ENCODE assay signal across 27 cellular contexts in the genomic region with DNA sequence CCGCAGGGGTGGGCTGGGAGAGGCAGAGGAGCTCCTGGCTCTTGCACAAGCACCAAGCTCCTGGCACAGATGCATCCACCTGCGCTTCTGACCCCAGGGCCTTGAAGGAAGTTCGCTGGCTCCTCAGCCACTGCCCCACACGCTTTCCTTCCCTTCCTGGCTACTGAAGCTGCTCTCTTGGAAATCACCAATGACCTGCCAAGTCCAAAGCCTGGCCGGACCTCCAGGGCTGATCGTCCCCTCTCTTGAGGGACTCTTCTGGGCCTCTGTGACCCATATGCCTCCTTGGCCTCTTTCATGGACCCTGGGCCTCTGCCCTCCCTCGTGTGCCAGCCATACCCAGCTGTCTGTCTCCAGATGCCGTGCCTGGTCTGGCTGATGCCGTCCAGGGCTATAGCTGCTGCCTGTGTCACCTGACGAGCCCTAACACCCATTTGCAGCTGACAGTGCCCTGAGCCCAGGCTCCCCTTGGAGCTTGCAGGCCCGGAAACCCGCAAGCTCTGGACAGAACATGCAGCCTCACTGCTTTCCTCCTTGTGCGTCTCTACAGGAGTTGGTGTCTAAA.
A peak's percentile ranks its signal among the peaks of the same experiment; 100 is the strongest.
DNase-seq lines count a peak whose midpoint lies in the region; FAIRE-seq and TF ChIP-seq lines count a peak whose summit lies in the region.
"Had no signal": no experiment of that assay in that cellular context is flagged by ENCODE, and none has a peak within 500 bp of the region (broad histone marks: within the 10 kb centered on the region; RNA-seq: fewer than 3 reads in every experiment).

No MANE protein-coding gene starts in this region.

- H3K4me3 ChIP-seq in H1 (ENCODE audit: extremely low read depth in 1 of 4, insufficient read depth in 2 of 4, low read depth in 3 of 4, low read length in 4 of 4) = no peak overlapping the region
- no peak overlapping the region for H3K4me3 ChIP-seq in spleen
- H3K4me3 ChIP-seq in brain microvascular endothelial cell (ENCODE audit: low read depth, low read length) = no peak overlapping the region
- no peak overlapping the region for H3K4me3 ChIP-seq in SJCRH30
- H3K4me3 ChIP-seq: GM12878, MG63 had no signal

- H3K9me3 ChIP-seq in H1 (ENCODE audit: insufficient read depth in 2 of 2, low read depth in 1 of 2, low read length in 1 of 2) (no peaks in the 10 kb centered on the region), spleen (peaks cover 0 to 8% (median 3%) of the 10 kb centered on the region in 8 donors), SJCRH30 (replicated peaks) (no peaks in the 10 kb centered on the region)
- H3K9me3 ChIP-seq: MG63 had no signal

- H2BK20ac ChIP-seq in H1 (ENCODE audit: low read length) = no peak overlapping the region

- no peaks in the 10 kb centered on the region for H3K36me3 Mint-ChIP-seq in activated naive CD8-positive, alpha-beta T cell
- H3K36me3 Mint-ChIP-seq in activated naive CD8-positive, alpha-beta T cell treated with anti-CD3 and anti-CD28 coated beads for 36 hours = peaks cover 23% of the 10 kb centered on the region

- H3K36me3 ChIP-seq in H1 (ENCODE audit: control insufficient read depth in 2 of 4, insufficient read depth in 4 of 4, low read length in 3 of 4) (no peaks in the 10 kb centered on the region; a peak in 1 of 8 replicates), spleen (peaks cover 0 to 21% (median 0%) of the 10 kb centered on the region in 6 donors), brain microvascular endothelial cell (replicated peaks) (no peaks in the 10 kb centered on the region), SJCRH30 (no peaks in the 10 kb centered on the region)
- H3K36me3 ChIP-seq: MG63 had no signal

- intact Hi-C loops in spleen (cut with DNase I; ENCODE audit: low total_unique reads) = loop anchor here (10.0 kb wide), 1 partner anchor 399 kb away; no protein-coding TSS in a partner anchor

- H2BK15ac ChIP-seq in H1 (ENCODE audit: low read length) = peak overlapping the region; percentile 67; the same call in 1 of the 2 replicates

- no peak overlapping the region for H2BK5ac ChIP-seq in H1 (ENCODE audit: low read depth, low read length)

- H3K9me3 Mint-ChIP-seq in activated naive CD8-positive, alpha-beta T cell (ENCODE audit: low read depth) = no peaks in the 10 kb centered on the region
- peaks cover 5% of the 10 kb centered on the region for H3K9me3 Mint-ChIP-seq in activated naive CD8-positive, alpha-beta T cell treated with anti-CD3 and anti-CD28 coated beads for 36 hours
- H3K9me3 Mint-ChIP-seq: CD8-positive, alpha-beta memory T cell had no signal

- H2AK5ac ChIP-seq in H1 (ENCODE audit: low read depth, low read length) = no peak overlapping the region

- no peak for TF ChIP-seq RAD21 in H1 (IDR thresholded peaks at IDR 0.05 in 1 of 2, conservative IDR thresholded peaks at IDR 0.05 in 1 of 2; ENCODE audit: low read depth in 2 of 2, low read length in 2 of 2)

- no peak overlapping the region for H2BK120ac ChIP-seq in H1 (replicated peaks; ENCODE audit: low read depth, low read length)

- peak overlapping the region; percentile 57 for H3K4ac ChIP-seq in H1 (replicated peaks; ENCODE audit: insufficient read length, low read depth, low read length)

- no peak for TF ChIP-seq EP300 in H1 (IDR thresholded peaks at IDR 0.05; ENCODE audit: borderline replicate concordance in 1 of 2, low read depth in 2 of 2, low read length in 2 of 2)

- 91% methylated on average over 13 of the region's 13 CpGs; no CpG with 5 or more reads in 1 of the 2 experiments for WGBS in H1 (ENCODE audit: extremely low coverage in 1 of 2, insufficient coverage in 1 of 2, insufficient read length in 1 of 2, insufficient replicate concordance in 2 of 2, low coverage in 1 of 2, low lambda C conversion rate in 2 of 2, missing lambda C conversion rate in 1 of 2), 2 experiments
- WGBS in spleen, 5 donors = 86 to 90% (median 88%) methylated on average over 13 of the region's 13 CpGs

- no peaks in the 10 kb centered on the region for H3K23me2 ChIP-seq in H1 (ENCODE audit: low read depth, low read length)

- H4K91ac ChIP-seq in H1 (replicated peaks; ENCODE audit: insufficient read length, low read length) = no peak overlapping the region

- in situ Hi-C loops in brain microvascular endothelial cell (cut with HindIII; ENCODE audit: low pct_ligation_motif_present, low sequenced_read_pairs) = no loop called here

- no peak overlapping the region for H3K23ac ChIP-seq in H1 (ENCODE audit: insufficient read length)

- H3K18ac ChIP-seq in H1 (ENCODE audit: extremely low read depth, low read length) = peak overlapping the region; percentile 36; the same call in 1 of the 2 replicates

- no peak overlapping the region for H3K9ac ChIP-seq in H1 (replicated peaks in 1 of 4; ENCODE audit: extremely low read depth in 1 of 4, low read depth in 3 of 4, low read length in 3 of 4)

- CTCF ChIA-PET in H1 (lab: Charles Lee; ENCODE audit: partially characterized antibody) = interaction anchor here (0.6 to 8.6 kb wide), 10 partner anchors 10 to 449 kb away, joined by 3 to 107 read pairs (median 3); no protein-coding TSS in a partner anchor

- no peak for TF ChIP-seq POLR2A in H1 (IDR thresholded peaks at IDR 0.05; ENCODE audit: control extremely low read depth in 1 of 2, low read depth in 2 of 2, low read length in 2 of 2)
- TF ChIP-seq POLR2A in spleen (IDR thresholded peaks at IDR 0.05) = no peak

- H3K27ac ChIP-seq in angular gyrus (ENCODE audit: low read depth, low read length) = peak overlapping the region; percentile 5
- no peak overlapping the region for H3K27ac ChIP-seq in H1 (ENCODE audit: low read depth, low read length)
- H3K27ac ChIP-seq in spleen = no peak overlapping the region
- H3K27ac ChIP-seq in brain microvascular endothelial cell = no peak overlapping the region
- H3K27ac ChIP-seq in SJCRH30 = no peak overlapping the region
- H3K27ac ChIP-seq: C4-2B, RWPE1 had no signal

- H4K20me1 ChIP-seq in H1 (replicated peaks in 1 of 2; ENCODE audit: control insufficient read depth in 1 of 2, insufficient read depth in 2 of 2, low read length in 2 of 2) = no peaks in the 10 kb centered on the region

- H3K4me1 ChIP-seq in H1 (replicated peaks in 1 of 4; ENCODE audit: control insufficient read depth in 3 of 4, insufficient read depth in 4 of 4, low read length in 3 of 4) = peaks cover 0 to 6% (median 0%) of the 10 kb centered on the region in 4 experiments; a peak in 2 of 7 replicates
- peaks cover 0 to 16% (median 4%) of the 10 kb centered on the region in 6 donors for H3K4me1 ChIP-seq in spleen
- H3K4me1 ChIP-seq in SJCRH30 = no peaks in the 10 kb centered on the region; the same call in 1 of the 2 replicates

- H2AFZ ChIP-seq in H1 (ENCODE audit: low read length) = peak overlapping the region; percentile 37; the same call in 1 of the 2 replicates

- no peak overlapping the region for H4K8ac ChIP-seq in H1 (ENCODE audit: extremely low read depth, insufficient read depth, low read length)

- no peak for DNase-seq in activated naive CD8-positive, alpha-beta T cell treated with anti-CD3 and anti-CD28 coated beads for 36 hours
- DNase-seq in H1 (ENCODE audit: low read depth in 1 of 2, low spot score in 2 of 2) (no peak), spleen (peak; percentile 53), brain microvascular endothelial cell (no peak), SKM-1 treated with dmso at 0.1 percent for 144 hours (lab: John Stamatoyannopoulos, UW; ENCODE audit: unreplicated experiment) (no peak), SJCRH30 (no peak)
- DNase-seq: CD8-positive, alpha-beta memory T cell; DMS 273 treated with DMSO at 0.1 percent for 48 hours; DMS79; EL; GDM1; GOT3; HCEC 1CT; KBM-7; MG63; NCI-H1105 treated with DMSO at 0.1 percent for 48 hours; NCI-H146; NCI-H2029; NCI-H446 treated with DMSO at 0.1 percent for 48 hours; NCI-H526; SHP77 treated with DMSO at 0.1 percent for 48 hours had no signal

- FAIRE-seq in H1 (lab: Jason Lieb, UNC) = no peak
- FAIRE-seq: GM12878 had no signal

- peak overlapping the region; percentile 62; the same call in 1 of the 2 replicates for H2BK12ac ChIP-seq in H1 (ENCODE audit: low read depth, low read length)

- no peak overlapping the region for H3K14ac ChIP-seq in H1 (ENCODE audit: insufficient read length)

- H3K4me3 Mint-ChIP-seq in activated naive CD8-positive, alpha-beta T cell = no peak overlapping the region
- H3K4me3 Mint-ChIP-seq in activated naive CD8-positive, alpha-beta T cell treated with anti-CD3 and anti-CD28 coated beads for 36 hours = no peak overlapping the region
- H3K4me3 Mint-ChIP-seq: B cell had no signal

- POLR2A ChIA-PET in H1 (lab: Charles Lee; ENCODE audit: partially characterized antibody) = no interaction called here

- no peaks in the 10 kb centered on the region for H3K79me1 ChIP-seq in H1 (ENCODE audit: low read depth, low read length)

- no peak overlapping the region for H4K5ac ChIP-seq in H1 (ENCODE audit: insufficient read length, low read depth, low read length)

- H3K27me3 ChIP-seq in H1 (replicated peaks in 1 of 4; ENCODE audit: control insufficient read depth in 3 of 4, extremely low read depth in 1 of 4, insufficient read depth in 3 of 4, low read length in 3 of 4) = peaks cover 0 to 10% (median 5%) of the 10 kb centered on the region in 4 experiments; a peak in 4 of 7 replicates
- no peaks in the 10 kb centered on the region for H3K27me3 ChIP-seq in spleen (replicated peaks in 1 of 7)
- H3K27me3 ChIP-seq in brain microvascular endothelial cell (replicated peaks) = peaks cover 2% of the 10 kb centered on the region
- H3K27me3 ChIP-seq in SJCRH30 = no peaks in the 10 kb centered on the region
- H3K27me3 ChIP-seq: MG63 had no signal

- peaks cover 46% of the 10 kb centered on the region for H3K4me1 Mint-ChIP-seq in activated naive CD8-positive, alpha-beta T cell (ENCODE audit: low read depth)
- H3K4me1 Mint-ChIP-seq in activated naive CD8-positive, alpha-beta T cell treated with anti-CD3 and anti-CD28 coated beads for 36 hours = peaks cover 32% of the 10 kb centered on the region

- H3K56ac ChIP-seq in H1 (replicated peaks; ENCODE audit: insufficient read length, low read depth, low read length) = no peak overlapping the region

- TF ChIP-seq CTCF in H1 (IDR thresholded peaks at IDR 0.05; ENCODE audit: control extremely low read depth in 1 of 3, insufficient read depth in 1 of 3, low read depth in 1 of 3, low read length in 3 of 3) (no peak), spleen (IDR thresholded peaks at IDR 0.05 in 8 of 11, conservative IDR thresholded peaks at IDR 0.05 in 3 of 11) (no peak), brain microvascular endothelial cell (IDR thresholded peaks at IDR 0.05; ENCODE audit: low read depth, low read length, missing control alignments) (no peak)

- no peaks in the 10 kb centered on the region for H3K27me3 Mint-ChIP-seq in activated naive CD8-positive, alpha-beta T cell
- no peaks in the 10 kb centered on the region for H3K27me3 Mint-ChIP-seq in activated naive CD8-positive, alpha-beta T cell treated with anti-CD3 and anti-CD28 coated beads for 36 hours
- H3K27me3 Mint-ChIP-seq: B cell had no signal

- 0 out of 4 replicates have a peak overlapping the region, but pooled peaks of 1 of the 2 experiments have one; percentile 18 for H3K4me2 ChIP-seq in H1 (ENCODE audit: insufficient read depth in 1 of 2, low read depth in 2 of 2, low read length in 2 of 2)

- H3K79me2 ChIP-seq in H1 (ENCODE audit: control insufficient read depth in 1 of 2, insufficient read depth in 2 of 2, low read length in 2 of 2) = no peaks in the 10 kb centered on the region

- peak overlapping the region; percentile 28 for H3K27ac Mint-ChIP-seq in activated naive CD8-positive, alpha-beta T cell
- no peak overlapping the region for H3K27ac Mint-ChIP-seq in activated naive CD8-positive, alpha-beta T cell treated with anti-CD3 and anti-CD28 coated beads for 36 hours
- H3K27ac Mint-ChIP-seq: B cell had no signal
